In genomic region chr10:75179657-75180177, GRCh38 we compare ENCODE assay signal across 1 cellular context.
TF ChIP-seq lines count a peak whose summit lies in the region.

No MANE protein-coding gene starts in this region.

TF ChIP-seq in IMR-90, 13 proteins besides CTCF, POLR2A, EP300 and RAD21:
- TF ChIP-seq MAFK (IDR thresholded peaks at IDR 0.05; ENCODE audit: low read depth, low read length) (no peak), CHD1 (IDR thresholded peaks at IDR 0.05; ENCODE audit: low read depth, low read length) (no peak)
TF ChIP-seq in IMR-90: peak in this region for 0.
